In genomic region chr6:73800997-73801396, GRCh38 we compare ENCODE assay signal across 20 cellular contexts.
"Had no signal": no experiment of that assay in that cellular context is flagged by ENCODE, and none has a peak within 500 bp of the region (broad histone marks: within the 10 kb centered on the region; RNA-seq: fewer than 3 reads in every experiment).

No MANE protein-coding gene starts in this region.

- H3K27me3 Mint-ChIP-seq: activated CD4-positive, alpha-beta T cell treated with anti-CD3 and anti-CD28 coated beads for 36 hours; activated naive CD8-positive, alpha-beta T cell; type B pancreatic cell had no signal

- H3K9me3 Mint-ChIP-seq: nephron, type B pancreatic cell had no signal

- H3K27ac Mint-ChIP-seq: activated CD4-positive, alpha-beta T cell treated with anti-CD3 and anti-CD28 coated beads for 36 hours; activated naive CD8-positive, alpha-beta T cell; brain; type B pancreatic cell had no signal

- H3K36me3 Mint-ChIP-seq: activated naive CD8-positive, alpha-beta T cell; brain; type B pancreatic cell had no signal

- H3K4me3 Mint-ChIP-seq: activated CD4-positive, alpha-beta T cell treated with anti-CD3 and anti-CD28 coated beads for 36 hours; activated naive CD8-positive, alpha-beta T cell; brain; nephron; type B pancreatic cell had no signal

- DNase-seq: activated CD4-positive, alpha-beta T cell treated with anti-CD3 and anti-CD28 coated beads for 36 hours; activated CD4-positive, alpha-beta T cell treated with anti-CD3 and anti-CD28 coated beads, Interleukin-2, amount 50 U/mL, for 48 hours; activated CD4-positive, CD25-positive, alpha-beta regulatory T cell; activated CD8-positive, alpha-beta memory T cell treated with anti-CD3 and anti-CD28 coated beads for 24 hours; activated effector memory CD4-positive, alpha-beta T cell treated with Interleukin-2 at 50 U/mL for 16 hours; activated naive CD4-positive, alpha-beta T cell treated with Interleukin-2 at 50 U/mL for 16 hours; cerebellar nuclear complex; dorsolateral prefrontal cortex; effector memory CD4-positive, alpha-beta T cell; foreskin keratinocyte; heart left ventricle; kidney glomerular epithelial cell; left lung; posterior cingulate gyrus; stimulated activated CD4-positive, alpha-beta T cell treated with anti-CD3 and anti-CD28 coated beads, Interleukin-4, amount 100 ng/mL, for 1 hour; stimulated activated naive CD8-positive, alpha-beta T cell treated with anti-CD3 and anti-CD28 coated beads, Interleukin-15, Interleukin-2, amounts not matched to agents 100 U/mL and 50 U/mL, for 24 hours had no signal
